Comparison of ENCODE assay signal across 12 cellular contexts in the genomic region with DNA sequence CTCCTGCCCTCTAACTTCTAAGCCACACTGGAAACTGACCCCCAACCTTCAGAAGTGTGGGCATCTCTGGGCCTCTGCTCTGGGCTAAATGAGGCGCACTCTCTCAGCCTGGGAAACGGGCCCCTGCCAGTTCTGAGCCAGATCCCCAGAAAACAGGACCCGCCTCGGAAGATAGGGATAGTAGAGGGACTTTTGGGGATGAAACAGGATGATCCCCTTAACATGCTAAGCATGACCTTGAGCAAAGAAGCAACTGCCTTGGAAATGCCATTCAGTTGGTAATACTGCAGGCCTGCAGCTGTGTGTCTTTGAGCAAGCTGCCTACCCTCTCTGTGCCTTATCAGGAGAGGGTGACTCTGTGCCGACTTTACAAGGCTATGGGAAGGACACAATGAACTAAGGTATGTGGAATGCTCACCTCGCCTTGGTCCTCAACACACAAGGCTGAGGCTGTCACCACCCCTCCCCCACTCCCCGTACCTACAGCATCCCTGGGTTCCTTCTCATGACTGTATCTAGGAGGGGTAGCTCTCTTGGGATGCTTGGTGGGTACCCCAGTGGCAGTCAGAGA. TPM values are rescaled to one million over a fixed set of nuclear protein-coding genes. Genes with fewer than 3 reads are reported as not detected.
A peak's percentile ranks its signal among the peaks of the same experiment; 100 is the strongest.
DNase-seq lines count a peak whose midpoint lies in the region; ATAC-seq, FAIRE-seq and TF ChIP-seq lines count a peak whose summit lies in the region.
"Had no signal": no experiment of that assay in that cellular context is flagged by ENCODE, and none has a peak within 500 bp of the region (broad histone marks: within the 10 kb centered on the region; RNA-seq: fewer than 3 reads in every experiment).

No MANE protein-coding gene starts in this region.

- H3K4me1 ChIP-seq in keratinocyte (ENCODE audit: control insufficient read depth, extremely low read depth, insufficient read depth, low read length) (peaks cover 66% of the 10 kb centered on the region), spleen (peaks cover 30 to 100% (median 80%) of the 10 kb centered on the region in 6 donors)

- H3K9me3 Mint-ChIP-seq in HFFc6 = no peaks in the 10 kb centered on the region
- H3K9me3 Mint-ChIP-seq: activated naive CD4-positive, alpha-beta T cell treated with anti-CD3 and anti-CD28 coated beads, Interleukin-2, amount 50 U/mL, for 24 hours had no signal

- peaks cover 16% of the 10 kb centered on the region for H4K20me1 ChIP-seq in keratinocyte (ENCODE audit: control insufficient read depth, extremely low read depth, insufficient read depth, low read length)

- TF ChIP-seq CTCF in HFFc6 (IDR thresholded peaks at IDR 0.05) = 0 out of 2 replicates have a peak, but pooled peaks have one; percentile 6
- no peak for TF ChIP-seq CTCF in keratinocyte (optimal IDR thresholded peaks at IDR 0.05 in 1 of 3, IDR thresholded peaks at IDR 0.05 in 1 of 3, conservative IDR thresholded peaks at IDR 0.05 in 1 of 3; ENCODE audit: extremely low read depth in 1 of 3, insufficient read depth in 2 of 3, low read length in 3 of 3)
- no peak for TF ChIP-seq CTCF in spleen (IDR thresholded peaks at IDR 0.05 in 8 of 11, conservative IDR thresholded peaks at IDR 0.05 in 3 of 11)

- no peak for FAIRE-seq in keratinocyte (lab: Jason Lieb, UNC)

- peak overlapping the region; percentile 82 for H3K27ac Mint-ChIP-seq in HFFc6
- H3K27ac Mint-ChIP-seq: activated naive CD4-positive, alpha-beta T cell treated with anti-CD3 and anti-CD28 coated beads, Interleukin-2, amount 50 U/mL, for 24 hours had no signal

- peak overlapping the region; percentile 29 for H3K4me3 Mint-ChIP-seq in HFFc6
- H3K4me3 Mint-ChIP-seq: activated naive CD4-positive, alpha-beta T cell treated with anti-CD3 and anti-CD28 coated beads, Interleukin-2, amount 50 U/mL, for 24 hours had no signal

- H3K9me3 ChIP-seq in keratinocyte (ENCODE audit: control insufficient read depth, low read depth, low read length) (no peaks in the 10 kb centered on the region), spleen (no peaks in the 10 kb centered on the region)

- H3K36me3 Mint-ChIP-seq in HFFc6 (ENCODE audit: low read depth) = peaks cover 13% of the 10 kb centered on the region
- H3K36me3 Mint-ChIP-seq: activated naive CD4-positive, alpha-beta T cell treated with anti-CD3 and anti-CD28 coated beads, Interleukin-2, amount 50 U/mL, for 24 hours had no signal

- H3K27ac ChIP-seq in keratinocyte (ENCODE audit: control insufficient read depth, insufficient read depth, low read length) = peak overlapping the region; percentile 80
- H3K27ac ChIP-seq in spleen = peak overlapping the region in 6 of 8 donors; percentile 34 to 68 (median 64)

- TF ChIP-seq POLR2A in spleen (IDR thresholded peaks at IDR 0.05) = no peak

- WGBS in spleen, 5 donors = 76 to 93% (median 83%) methylated on average over 4 to 7 of the region's 7 CpGs

- DNase-seq in HFFc6 (no peak), astrocyte of the hippocampus (ENCODE audit: low read depth, low spot score) (peak; percentile 64), keratinocyte (ENCODE audit: low read depth, low spot score) (no peak), spleen (no peak), AML-193 (lab: John Stamatoyannopoulos, UW) (no peak), NCI-H1092 treated with DMSO at 0.1 percent for 48 hours (lab: John Stamatoyannopoulos, UW) (no peak)
- no peak for DNase-seq in stimulated activated CD8-positive, alpha-beta memory T cell treated with anti-CD3 and anti-CD28 coated beads, Interleukin-4, amount 100 ng/mL, for 48 hours
- DNase-seq: DND-41, Karpas-422, NCI-H82 had no signal

- H3K36me3 ChIP-seq in keratinocyte (ENCODE audit: control insufficient read depth in 2 of 2, extremely low read depth in 1 of 2, insufficient read depth in 2 of 2, low read length in 2 of 2) (peaks cover 0 to 10% of the 10 kb centered on the region in 2 experiments), spleen (peaks cover 0 to 32% (median 0%) of the 10 kb centered on the region in 6 donors)

- peak overlapping the region; percentile 85 for H3K4me2 ChIP-seq in keratinocyte (ENCODE audit: control insufficient read depth, extremely low read depth, insufficient read depth, low read depth, low read length)

- H3K9ac ChIP-seq in keratinocyte (ENCODE audit: control insufficient read depth, extremely low read depth, insufficient read depth, low read length) = peak overlapping the region; percentile 71

- peaks cover 4% of the 10 kb centered on the region for H3K27me3 Mint-ChIP-seq in HFFc6 (ENCODE audit: insufficient read depth)
- H3K27me3 Mint-ChIP-seq: activated naive CD4-positive, alpha-beta T cell treated with anti-CD3 and anti-CD28 coated beads, Interleukin-2, amount 50 U/mL, for 24 hours had no signal

- H3K79me2 ChIP-seq in keratinocyte (ENCODE audit: control insufficient read depth, insufficient read depth, low read length) = peaks cover 67% of the 10 kb centered on the region

- peak overlapping the region in 2 of 3 experiments; percentile 35 to 51 for H3K4me3 ChIP-seq in keratinocyte (ENCODE audit: control insufficient read depth in 2 of 3, extremely low read depth in 1 of 3, insufficient read depth in 2 of 3, low read depth in 1 of 3, low read length in 3 of 3)
- no peak overlapping the region for H3K4me3 ChIP-seq in spleen

- H3K4me1 Mint-ChIP-seq in HFFc6 (ENCODE audit: low read depth) = peaks cover 77% of the 10 kb centered on the region

- dilution Hi-C loops in keratinocyte (cut with MboI; ENCODE audit: extremely low pct_ligation_motif_present, low sequenced_read_pairs) = no loop called here

- H2AFZ ChIP-seq in keratinocyte (ENCODE audit: control insufficient read depth, low read length) = no peak overlapping the region

- no peak for ATAC-seq in HG03378 (IDR thresholded peaks at IDR 0.05; ENCODE audit: unreplicated experiment)

- H3K9me1 ChIP-seq in keratinocyte (ENCODE audit: control insufficient read depth, extremely low read depth, insufficient read depth, low read length) = peaks cover 12% of the 10 kb centered on the region

- intact Hi-C loops in spleen (cut with DNase I; ENCODE audit: low total_unique reads) = no loop called here

- H3K27me3 ChIP-seq in keratinocyte (ENCODE audit: control insufficient read depth, extremely low read depth, insufficient read depth, low read length) (no peaks in the 10 kb centered on the region), spleen (replicated peaks in 1 of 7) (no peaks in the 10 kb centered on the region)

RNA-seq across cellular contexts. Expression of a gene that starts 54.0 kb away (rescaled TPM):
- total RNA-seq in HFFc6 (2021; fragmentation: NEBNext Ultra II Directional; extraction: Animal tissue kit (Norgen Biotek cat#: 25700)) = 100 to 1,000 TPM; 237 to 249 (median 240) TPM
- 4.7 to 10.3 TPM (median 5.0 TPM) in 3 replicates for polyA plus RNA-seq in keratinocyte
- 31.0 TPM for polyA plus RNA-seq in keratinocyte (2011; ENCODE audit: low read depth)
- 6.5 and 20.0 TPM in 2 replicates for polyA plus RNA-seq in keratinocyte (2011; cell fraction: cytosol; rRNA removed)
- 43.3 and 69.5 TPM in 2 replicates for polyA plus RNA-seq in keratinocyte (2011; cell fraction: nucleus; rRNA removed)
- 35.3 and 75.7 TPM in 2 replicates for polyA plus RNA-seq in keratinocyte (2012; ENCODE audit: low replicate concordance)
- 19.3 to 59.5 TPM (median 23.6 TPM) in 3 replicates for polyA minus RNA-seq in keratinocyte
- polyA minus RNA-seq in keratinocyte (2011; cell fraction: cytosol; rRNA and poly(A)+ RNA removed) = 40.7 TPM
- 50.3 and 64.5 TPM in 2 replicates for polyA minus RNA-seq in keratinocyte (2011; cell fraction: nucleus; rRNA and poly(A)+ RNA removed)
- 100 to 1,000 TPM; 145 to 236 (median 174) TPM for total RNA-seq in spleen
- 10 to 100 TPM; 13.2 to 60.6 (median 17.2) TPM for polyA plus RNA-seq in spleen

Comparison
In these comparisons a context has a peak if more than half of its experiments do, and no peak if none do; other contexts are left out.
1. H3K4me3 ChIP-seq: peak in keratinocyte (2 of 3); none in spleen (0 of 8).